Comparison of ENCODE assay signal across 28 cellular contexts in genomic region chr1:244286341-244286740, GRCh38.
"Had no signal": no experiment of that assay in that cellular context is flagged by ENCODE, and none has a peak within 500 bp of the region (broad histone marks: within the 10 kb centered on the region; RNA-seq: fewer than 3 reads in every experiment).

No MANE protein-coding gene starts in this region.

- H3K27me3 Mint-ChIP-seq: natural killer cell treated with Interleukin-12 subunit alpha and Interleukin-12 subunit beta and Interleukin-15 and Interleukin-18, amount 100 ng/mL, for 72 hours; progenitor cell of endocrine pancreas had no signal

- H3K4me3 Mint-ChIP-seq: naive B cell; naive thymus-derived CD8-positive, alpha-beta T cell; natural killer cell treated with Interleukin-12 subunit alpha and Interleukin-12 subunit beta and Interleukin-15 and Interleukin-18, amount 100 ng/mL, for 72 hours; nephron progenitor cell; neural crest cell; stimulated activated memory B cell treated with anti-CD40 and anti-IgM and Interleukin-4, amounts not matched to agents 10 μg/mL and 1 μg/mL and 100 μg/mL, for 72 hours; stimulated activated naive CD8-positive, alpha-beta T cell treated with anti-CD3 and anti-CD28 coated beads, Interleukin-15, Interleukin-2, amounts not matched to agents 100 ng/mL and 50 ng/mL, for 24 hours had no signal

- DNase-seq: naive B cell; naive thymus-derived CD8-positive, alpha-beta T cell; nephron progenitor cell; occipital lobe; ovary; posterior cingulate gyrus; psoas muscle; right cardiac atrium; right lobe of liver; sigmoid colon; small intestine; spleen; stimulated activated CD4-positive, alpha-beta T cell treated with anti-CD3 and anti-CD28 coated beads, Interleukin-12 subunit alpha, Interleukin-12 subunit beta, amount 100 ng/mL, for 4 hours; stimulated activated CD4-positive, alpha-beta T cell treated with anti-CD3 and anti-CD28 coated beads, Interleukin-1b, Interleukin-23, amount 100 ng/mL, for 48 hours; stimulated activated CD4-positive, alpha-beta T cell treated with anti-CD3 and anti-CD28 coated beads, Interleukin-4, amount 100 ng/mL, for 1 hour; stimulated activated CD4-positive, alpha-beta T cell treated with anti-CD3 and anti-CD28 coated beads, Interleukin-4, amount 100 ng/mL, for 4 hours; stimulated activated CD8-positive, alpha-beta memory T cell treated with anti-CD3 and anti-CD28 coated beads, Interleukin-4, amount 100 ng/mL, for 48 hours; stimulated activated naive CD4-positive, alpha-beta T cell treated with Interleukin-2 at 50 U/mL for 16 hours; stomach; thyroid gland; trophoblast cell; upper lobe of right lung; uterus had no signal

- H3K4me1 Mint-ChIP-seq: naive B cell, nephron progenitor cell, neural crest cell had no signal

- H3K36me3 Mint-ChIP-seq: stimulated activated memory B cell treated with anti-CD40 and anti-IgM and Interleukin-4, amounts not matched to agents 10 μg/mL and 1 μg/mL and 100 μg/mL, for 72 hours had no signal

- H3K27ac Mint-ChIP-seq: naive B cell; naive thymus-derived CD8-positive, alpha-beta T cell; natural killer cell treated with Interleukin-12 subunit alpha and Interleukin-12 subunit beta and Interleukin-15 and Interleukin-18, amount 100 ng/mL, for 72 hours; nephron progenitor cell; progenitor cell of endocrine pancreas; stimulated activated memory B cell treated with anti-CD40 and anti-IgM and Interleukin-4, amounts not matched to agents 10 μg/mL and 1 μg/mL and 100 μg/mL, for 72 hours; stimulated activated naive CD8-positive, alpha-beta T cell treated with anti-CD3 and anti-CD28 coated beads, Interleukin-15, Interleukin-2, amounts not matched to agents 100 ng/mL and 50 ng/mL, for 24 hours had no signal

- ATAC-seq: naive thymus-derived CD8-positive, alpha-beta T cell; natural killer cell treated with Interleukin-12 subunit alpha and Interleukin-12 subunit beta and Interleukin-15 and Interleukin-18, amount 100 ng/mL, for 72 hours; psoas muscle; right cardiac atrium; right lobe of liver; stimulated activated memory B cell treated with anti-CD40 and anti-IgM and Interleukin-4, amounts not matched to agents 10 μg/mL and 1 μg/mL and 100 μg/mL, for 72 hours; upper lobe of right lung had no signal

- H3K9me3 Mint-ChIP-seq: natural killer cell treated with Interleukin-12 subunit alpha and Interleukin-12 subunit beta and Interleukin-15 and Interleukin-18, amount 100 ng/mL, for 72 hours had no signal
